8 cellular contexts compared by ENCODE assay signal in genomic region chr5:109410389-109411174, GRCh38. TPM values are rescaled to one million over a fixed set of nuclear protein-coding genes. Genes with fewer than 3 reads are reported as not detected.
DNase-seq lines count a peak whose midpoint lies in the region; ATAC-seq lines count a peak whose summit lies in the region.

No MANE protein-coding gene starts in this region.

- H3K9me3 Mint-ChIP-seq in activated CD4-positive, alpha-beta memory T cell treated with anti-CD3 and anti-CD28 coated beads, Interleukin-2, amount 10 ng/mL, durations not matched to agents 7 days and 5 days = peaks cover 8% of the 10 kb centered on the region

- POLR2A ChIA-PET in activated CD4-positive, alpha-beta memory T cell treated with anti-CD3 and anti-CD28 coated beads, Interleukin-2, amount 10 ng/mL, durations not matched to agents 7 days and 5 days (lab: Charles Lee) = interaction anchor here (0.5 to 2.6 kb wide), 10 partner anchors 22 to 1029 kb away, joined by 3 to 33 read pairs (median 4); partner anchors contain the start of genes FBXL17 and MAN2A1

- H3K4me3 ChIP-seq in endocrine pancreas (ENCODE audit: control insufficient read depth, insufficient read depth, low read length) = peak overlapping the region; percentile 90

- peak; percentile 55 to 68 (median 56) for DNase-seq in NCI-H1417 (lab: John Stamatoyannopoulos, UW)
- DNase-seq in NCI-H1417 treated with DMSO at 0.1 percent for 48 hours (lab: John Stamatoyannopoulos, UW) = no peak
- peak; percentile 84 for DNase-seq in NCI-H460 (ENCODE audit: extremely low read depth, low read depth)
- peak; percentile 53 for DNase-seq in activated CD4-positive, alpha-beta memory T cell treated with anti-CD3 and anti-CD28 coated beads, Interleukin-2, amount 10 ng/mL, durations not matched to agents 7 days and 5 days
- peak; percentile 86 for DNase-seq in medulla oblongata (ENCODE audit: extremely low spot score)
- DNase-seq in stimulated activated CD8-positive, alpha-beta memory T cell treated with anti-CD3 and anti-CD28 coated beads, Interleukin-4, amount 100 ng/mL, for 48 hours = peak; percentile 55

- peak overlapping the region; percentile 100 for H3K4me3 Mint-ChIP-seq in activated CD4-positive, alpha-beta memory T cell treated with anti-CD3 and anti-CD28 coated beads, Interleukin-2, amount 10 ng/mL, durations not matched to agents 7 days and 5 days

- no peaks in the 10 kb centered on the region for H3K36me3 ChIP-seq in endocrine pancreas (ENCODE audit: control insufficient read depth, insufficient read depth, low read length)

- CTCF ChIA-PET in activated CD4-positive, alpha-beta memory T cell treated with anti-CD3 and anti-CD28 coated beads, Interleukin-2, amount 10 ng/mL, durations not matched to agents 7 days and 5 days (lab: Charles Lee) = interaction anchor here (0.7 to 1.6 kb wide), 2 partner anchors 46 to 278 kb away, joined by 3 to 7 read pairs; no protein-coding TSS in a partner anchor

- no peaks in the 10 kb centered on the region for H3K27me3 Mint-ChIP-seq in activated CD4-positive, alpha-beta memory T cell treated with anti-CD3 and anti-CD28 coated beads, Interleukin-2, amount 10 ng/mL, durations not matched to agents 7 days and 5 days

- H3K9ac ChIP-seq in endocrine pancreas (ENCODE audit: control insufficient read depth, insufficient read depth, low read length) = peak overlapping the region; percentile 96

- no peaks in the 10 kb centered on the region for H3K9me3 ChIP-seq in endocrine pancreas (ENCODE audit: control insufficient read depth, low read length)

- H3K36me3 Mint-ChIP-seq in activated CD4-positive, alpha-beta memory T cell treated with anti-CD3 and anti-CD28 coated beads, Interleukin-2, amount 10 ng/mL, durations not matched to agents 7 days and 5 days (ENCODE audit: low read depth) = peaks cover 31% of the 10 kb centered on the region

- H3K27ac Mint-ChIP-seq in activated CD4-positive, alpha-beta memory T cell treated with anti-CD3 and anti-CD28 coated beads, Interleukin-2, amount 10 ng/mL, durations not matched to agents 7 days and 5 days = peak overlapping the region; percentile 100

- peak; percentile 12 for ATAC-seq in HG02852 (IDR thresholded peaks at IDR 0.05; ENCODE audit: unreplicated experiment)

- H3K27me3 ChIP-seq in endocrine pancreas (ENCODE audit: control insufficient read depth, insufficient read depth, low read length) = no peaks in the 10 kb centered on the region

- H3K4me1 ChIP-seq in endocrine pancreas (ENCODE audit: control insufficient read depth, insufficient read depth, low read length) = peaks cover 20% of the 10 kb centered on the region

- peaks cover 30% of the 10 kb centered on the region for H3K4me1 Mint-ChIP-seq in activated CD4-positive, alpha-beta memory T cell treated with anti-CD3 and anti-CD28 coated beads, Interleukin-2, amount 10 ng/mL, durations not matched to agents 7 days and 5 days

RNA-seq across cellular contexts. Expression of gene PJA2, which starts 0.8 kb away (rescaled TPM):
- 46.3 and 50.8 TPM in 2 replicates for total RNA-seq in NCI-H460 (2014; rRNA removed; shearing (Covaris generic))
- polyA plus RNA-seq in NCI-H460 (2014; cell fraction: nucleus; rRNA removed) = 22.5 and 36.8 TPM in 2 replicates
- 10 to 100 TPM; 66.1 to 67.1 TPM for total RNA-seq in activated CD4-positive, alpha-beta memory T cell treated with anti-CD3 and anti-CD28 coated beads, Interleukin-2, amount 10 ng/mL, durations not matched to agents 7 days and 5 days
